ENCODE assay signal across 8 cellular contexts in genomic region chr13:52599853-52600603, GRCh38. TPM values are rescaled to one million over a fixed set of nuclear protein-coding genes. Genes with fewer than 3 reads are reported as not detected.
DNase-seq lines count a peak whose midpoint lies in the region; ATAC-seq and TF ChIP-seq lines count a peak whose summit lies in the region.

No MANE protein-coding gene starts in this region.

- H3K4me1 ChIP-seq in iPS-20b (ENCODE audit: insufficient read depth, low read length), result peaks cover 7% of the 10 kb centered on the region; the same call in 1 of the 2 replicates
- H3K4me1 ChIP-seq in spleen, result peaks cover 6 to 23% (median 19%) of the 10 kb centered on the region in 6 donors

- peak; percentile 10 for DNase-seq in NCI-H510A (lab: John Stamatoyannopoulos, UW)
- DNase-seq in NCI-H510A treated with DMSO at 0.1 percent for 48 hours (lab: John Stamatoyannopoulos, UW), result no peak
- peak; percentile 90 for DNase-seq in H7
- DNase-seq in NCI-H146 (lab: John Stamatoyannopoulos, UW), result peak; percentile 71
- DNase-seq in astrocyte of the spinal cord (ENCODE audit: low read depth, low spot score), result peak; percentile 33
- peak; percentile 77 for DNase-seq in spleen

- intact Hi-C loops in spleen (cut with DNase I; ENCODE audit: low total_unique reads), result no loop called here

- no peak for ATAC-seq in GM19452 (IDR thresholded peaks at IDR 0.05; ENCODE audit: unreplicated experiment)

- no peak overlapping the region for H3K27ac ChIP-seq in iPS-20b (ENCODE audit: low read length)
- H3K27ac ChIP-seq in spleen, result peak overlapping the region in 6 of 8 donors; percentile 56 to 74 (median 63)

- TF ChIP-seq CTCF in astrocyte of the spinal cord (IDR thresholded peaks at IDR 0.05; ENCODE audit: low read depth, low read length) (no peak), spleen (IDR thresholded peaks at IDR 0.05 in 8 of 11, conservative IDR thresholded peaks at IDR 0.05 in 3 of 11) (no peak)

- H3K36me3 ChIP-seq in H7 (replicated peaks; ENCODE audit: control insufficient read depth, insufficient read depth, low read length) (no peaks in the 10 kb centered on the region), iPS-20b (ENCODE audit: insufficient read depth, low read depth, low read length) (no peaks in the 10 kb centered on the region), spleen (no peaks in the 10 kb centered on the region)

- H3K9ac ChIP-seq in iPS-20b (ENCODE audit: low read depth, low read length), result peak overlapping the region; percentile 74

- H3K27me3 ChIP-seq in H7 (ENCODE audit: control insufficient read depth, insufficient read depth, low read length) (no peaks in the 10 kb centered on the region), iPS-20b (ENCODE audit: insufficient read depth, low read length) (peaks cover 10% of the 10 kb centered on the region; the same call in 1 of the 2 replicates), spleen (replicated peaks in 1 of 7) (peaks cover 0 to 21% (median 17%) of the 10 kb centered on the region in 7 donors)

- 1 to 8% (median 7%) methylated on average over 50 to 73 of the region's 73 CpGs for WGBS in spleen, 5 donors

- H3K4me3 ChIP-seq in H7 (ENCODE audit: insufficient read depth, low read depth, low read length) (peak overlapping the region; percentile 59), astrocyte of the spinal cord (ENCODE audit: low read depth, low read length) (peak overlapping the region; percentile 45), iPS-20b (ENCODE audit: low read length) (peak overlapping the region; percentile 80), spleen (peak overlapping the region; percentile 9 to 82 (median 47))

- TF ChIP-seq POLR2A in spleen (IDR thresholded peaks at IDR 0.05), result no peak

- in situ Hi-C loops in astrocyte of the spinal cord (cut with HindIII; ENCODE audit: low sequenced_read_pairs), result no loop called here

- H3K9me3 ChIP-seq in iPS-20b (ENCODE audit: insufficient read depth, low read depth, low read length) (no peaks in the 10 kb centered on the region), spleen (no peaks in the 10 kb centered on the region)

RNA-seq across cellular contexts. Expression of gene HNRNPA1L2, which starts 42.2 kb away (rescaled TPM):
- total RNA-seq in H7 (2014; rRNA removed; shearing (Covaris generic)), result 1.7 TPM in 2 replicates
- 10 to 100 TPM in 3 of 7 donors, 1 to 10 TPM in 4; 6.7 to 12.8 (median 9.4) TPM for total RNA-seq in spleen
- 10 to 100 TPM; 15.0 to 23.2 (median 15.1) TPM for polyA plus RNA-seq in spleen

RNA-seq across cellular contexts. Expression of gene SUGT1, which starts 52.6 kb away (rescaled TPM):
- total RNA-seq in H7 (2014; rRNA removed; shearing (Covaris generic)), result 39.9 and 47.7 TPM in 2 replicates
- total RNA-seq in spleen, result 10 to 100 TPM; 24.7 to 36.9 (median 30.5) TPM
- polyA plus RNA-seq in spleen, result 10 to 100 TPM; 25.2 to 28.0 (median 27.9) TPM
